8 cellular contexts compared by ENCODE assay signal in genomic region chr11:68841718-68842426, GRCh38. TPM values are rescaled to one million over a fixed set of nuclear protein-coding genes. Genes with fewer than 3 reads are reported as not detected.
DNase-seq lines count a peak whose midpoint lies in the region; ATAC-seq lines count a peak whose summit lies in the region.

CPT1A (minus strand) TSS chr11:68841916; CDS start chr11:68815474, 26,442 bp downstream.

- no peaks in the 10 kb centered on the region for H3K27me3 Mint-ChIP-seq in T-helper 17 cell

- H3K4me1 Mint-ChIP-seq in T-helper 17 cell, result peaks cover 20% of the 10 kb centered on the region

- H3K9me3 ChIP-seq in T-helper 17 cell (ENCODE audit: control insufficient read depth, low read length, poor library complexity, severe bottlenecking), result no peaks in the 10 kb centered on the region

- intact Hi-C loops in left ventricle myocardium superior (cut with micrococcal nuclease), result no loop called here

- DNase-seq in NCI-H446 (lab: John Stamatoyannopoulos, UW) (peak; percentile 5 to 22), NCI-H446 treated with DMSO at 0.1 percent for 48 hours (lab: John Stamatoyannopoulos, UW) (no peak), LoVo (ENCODE audit: low spot score) (peak; percentile 85), T-helper 17 cell (peak; percentile 57 to 69 (median 64)), anterior cingulate cortex (lab: John Stamatoyannopoulos, UW) (peak in 37 of 58 donors; percentile 7 to 64 (median 29)), left ventricle myocardium superior (peak; percentile 91), pulmonary artery endothelial cell (ENCODE audit: low read depth, low spot score) (no peak)

- peak within 1 kb of the TSS; percentile 95 for H3K4me3 Mint-ChIP-seq in T-helper 17 cell

- no peaks in the 10 kb centered on the region for H3K36me3 Mint-ChIP-seq in T-helper 17 cell (ENCODE audit: low read depth)

- H3K27ac Mint-ChIP-seq in T-helper 17 cell, result peak within 1 kb of the TSS; percentile 39

- peak; percentile 48 for ATAC-seq in T-helper 17 cell
- ATAC-seq in left ventricle myocardium superior, result peak; percentile 58
- ATAC-seq in HG03571 (IDR thresholded peaks at IDR 0.05; ENCODE audit: unreplicated experiment), result no peak

RNA-seq across cellular contexts. Expression of gene CPT1A, which starts in this region (rescaled TPM):
- 10 to 100 TPM; 29.5 to 33.3 TPM for total RNA-seq in T-helper 17 cell
- total RNA-seq in left ventricle myocardium superior, result 81.7 TPM
- total RNA-seq in pulmonary artery endothelial cell, result 70.6 and 89.4 TPM in 2 replicates

Comparison
In these comparisons a context has a peak if more than half of its experiments do, and no peak if none do; other contexts are left out.
1. DNase-seq: peak in NCI-H446 (2 of 2), LoVo (single experiment), T-helper 17 cell (3 of 3), anterior cingulate cortex (37 of 58) and left ventricle myocardium superior (single experiment); none in NCI-H446 treated with DMSO at 0.1 percent for 48 hours (single experiment) and pulmonary artery endothelial cell (single experiment).